18 cellular contexts compared by ENCODE assay signal in genomic region chr7:55253188-55253587, GRCh38.
A peak's percentile ranks its signal among the peaks of the same experiment; 100 is the strongest.
DNase-seq lines count a peak whose midpoint lies in the region; ATAC-seq lines count a peak whose summit lies in the region.
"Had no signal": no experiment of that assay in that cellular context is flagged by ENCODE, and none has a peak within 500 bp of the region (broad histone marks: within the 10 kb centered on the region; RNA-seq: fewer than 3 reads in every experiment).

No MANE protein-coding gene starts in this region.

- peaks cover 11% of the 10 kb centered on the region for H3K4me1 Mint-ChIP-seq in activated naive CD8-positive, alpha-beta T cell (ENCODE audit: low read depth)
- peaks cover 4% of the 10 kb centered on the region for H3K4me1 Mint-ChIP-seq in activated naive CD8-positive, alpha-beta T cell treated with anti-CD3 and anti-CD28 coated beads, Interleukin-2, amount 50 U/mL, for 24 hours
- peaks cover 8% of the 10 kb centered on the region for H3K4me1 Mint-ChIP-seq in T-helper 17 cell
- H3K4me1 Mint-ChIP-seq in natural killer cell treated with Interleukin-12 subunit alpha and Interleukin-12 subunit beta and Interleukin-15 and Interleukin-18, amount 100 ng/mL, for 72 hours (ENCODE audit: low read depth in 2 of 2) = peaks cover 4 to 5% of the 10 kb centered on the region in 2 donors

- H3K27ac Mint-ChIP-seq in activated naive CD8-positive, alpha-beta T cell = no peak overlapping the region
- no peak overlapping the region for H3K27ac Mint-ChIP-seq in activated naive CD8-positive, alpha-beta T cell treated with anti-CD3 and anti-CD28 coated beads, Interleukin-2, amount 50 U/mL, for 24 hours
- no peak overlapping the region for H3K27ac Mint-ChIP-seq in T-helper 17 cell
- no peak overlapping the region for H3K27ac Mint-ChIP-seq in natural killer cell treated with Interleukin-12 subunit alpha and Interleukin-12 subunit beta and Interleukin-15 and Interleukin-18, amount 100 ng/mL, for 72 hours

- H3K9me3 ChIP-seq in T-helper 17 cell (ENCODE audit: control insufficient read depth, low read length, poor library complexity, severe bottlenecking) = no peaks in the 10 kb centered on the region
- H3K9me3 ChIP-seq: A549; BLaER1 treated with 17β-estradiol and CSF1 and Interleukin-3, amounts not matched to agents 10 nM and 100 nM; Caco-2; HAP-1; SJCRH30 had no signal

- H3K36me3 Mint-ChIP-seq in activated naive CD8-positive, alpha-beta T cell = no peaks in the 10 kb centered on the region
- H3K36me3 Mint-ChIP-seq in activated naive CD8-positive, alpha-beta T cell treated with anti-CD3 and anti-CD28 coated beads, Interleukin-2, amount 50 U/mL, for 24 hours (ENCODE audit: low read depth) = no peaks in the 10 kb centered on the region
- no peaks in the 10 kb centered on the region for H3K36me3 Mint-ChIP-seq in T-helper 17 cell (ENCODE audit: low read depth)
- H3K36me3 Mint-ChIP-seq in natural killer cell treated with Interleukin-12 subunit alpha and Interleukin-12 subunit beta and Interleukin-15 and Interleukin-18, amount 100 ng/mL, for 72 hours = no peaks in the 10 kb centered on the region

- ATAC-seq in activated naive CD8-positive, alpha-beta T cell treated with anti-CD3 and anti-CD28 coated beads, Interleukin-2, amount 50 U/mL, for 24 hours = no peak
- ATAC-seq in T-helper 17 cell (no peak), GM18517 (IDR thresholded peaks at IDR 0.05; ENCODE audit: unreplicated experiment) (no peak)
- no peak for ATAC-seq in natural killer cell treated with Interleukin-12 subunit alpha and Interleukin-12 subunit beta and Interleukin-15 and Interleukin-18, amount 100 ng/mL, for 72 hours
- ATAC-seq: A549 had no signal

- no peaks in the 10 kb centered on the region for H3K9me3 Mint-ChIP-seq in activated naive CD8-positive, alpha-beta T cell (ENCODE audit: low read depth)
- no peaks in the 10 kb centered on the region for H3K9me3 Mint-ChIP-seq in activated naive CD8-positive, alpha-beta T cell treated with anti-CD3 and anti-CD28 coated beads, Interleukin-2, amount 50 U/mL, for 24 hours
- H3K9me3 Mint-ChIP-seq in natural killer cell treated with Interleukin-12 subunit alpha and Interleukin-12 subunit beta and Interleukin-15 and Interleukin-18, amount 100 ng/mL, for 72 hours = no peaks in the 10 kb centered on the region

- H3K27me3 Mint-ChIP-seq in activated naive CD8-positive, alpha-beta T cell = peaks cover 29% of the 10 kb centered on the region
- peaks cover 55% of the 10 kb centered on the region for H3K27me3 Mint-ChIP-seq in activated naive CD8-positive, alpha-beta T cell treated with anti-CD3 and anti-CD28 coated beads, Interleukin-2, amount 50 U/mL, for 24 hours
- peaks cover 57% of the 10 kb centered on the region for H3K27me3 Mint-ChIP-seq in T-helper 17 cell
- peaks cover 51 to 52% of the 10 kb centered on the region in 2 donors for H3K27me3 Mint-ChIP-seq in natural killer cell treated with Interleukin-12 subunit alpha and Interleukin-12 subunit beta and Interleukin-15 and Interleukin-18, amount 100 ng/mL, for 72 hours

- no peak for DNase-seq in activated naive CD8-positive, alpha-beta T cell treated with anti-CD3 and anti-CD28 coated beads, Interleukin-2, amount 50 U/mL, for 24 hours
- DNase-seq in T-helper 17 cell (no peak), NCI-H1092 (lab: John Stamatoyannopoulos, UW) (no peak)
- peak; percentile 37 for DNase-seq in natural killer cell treated with Interleukin-12 subunit alpha and Interleukin-12 subunit beta and Interleukin-15 and Interleukin-18, amount 100 ng/mL, for 72 hours (ENCODE audit: low spot score)
- no peak for DNase-seq in activated CD4-positive, CD25-positive, alpha-beta regulatory T cell (lab: John Stamatoyannopoulos, UW)
- DNase-seq: Caco-2, GDM1, NCI-H1048, NCI-H1436 treated with DMSO at 0.1 percent for 48 hours, NCI-H2029, NCI-H2171, NCI-H526, SJCRH30 had no signal

- peak overlapping the region; percentile 66 for H3K4me3 Mint-ChIP-seq in activated naive CD8-positive, alpha-beta T cell
- H3K4me3 Mint-ChIP-seq in activated naive CD8-positive, alpha-beta T cell treated with anti-CD3 and anti-CD28 coated beads, Interleukin-2, amount 50 U/mL, for 24 hours = no peak overlapping the region
- H3K4me3 Mint-ChIP-seq in T-helper 17 cell = peak overlapping the region; percentile 53
- peak overlapping the region; percentile 7 for H3K4me3 Mint-ChIP-seq in natural killer cell treated with Interleukin-12 subunit alpha and Interleukin-12 subunit beta and Interleukin-15 and Interleukin-18, amount 100 ng/mL, for 72 hours
